9 cellular contexts compared by ENCODE assay signal in genomic region chr1:164774819-164775654, GRCh38.
A peak's percentile ranks its signal among the peaks of the same experiment; 100 is the strongest.
DNase-seq lines count a peak whose midpoint lies in the region; ATAC-seq and TF ChIP-seq lines count a peak whose summit lies in the region.
"Had no signal": no experiment of that assay in that cellular context is flagged by ENCODE, and none has a peak within 500 bp of the region (broad histone marks: within the 10 kb centered on the region; RNA-seq: fewer than 3 reads in every experiment).

No MANE protein-coding gene starts in this region.

- CTCF ChIA-PET in SK-N-SH (lab: Yijun Ruan, JAX) = interaction anchor here (0.6 to 4.9 kb wide), 8 partner anchors 11 to 298 kb away, joined by 3 to 27 read pairs (median 4); no protein-coding TSS in a partner anchor

- peaks cover 27% of the 10 kb centered on the region for H3F3A ChIP-seq in SK-N-SH (replicated peaks; ENCODE audit: insufficient read depth)

- ATAC-seq in GM19467 (IDR thresholded peaks at IDR 0.05; ENCODE audit: unreplicated experiment) = no peak

- POLR2A ChIA-PET in SK-N-SH (lab: Yijun Ruan, JAX) = interaction anchor here (0.7 kb wide), 1 partner anchor 63 kb away, joined by 3 read pairs; no protein-coding TSS in a partner anchor

- H3K4me1 ChIP-seq in SK-N-SH (ENCODE audit: control insufficient read depth in 1 of 2, insufficient read depth in 2 of 2, low read depth in 1 of 2, low read length in 1 of 2) (peaks cover 35 to 46% of the 10 kb centered on the region in 2 experiments), liver (ENCODE audit: control insufficient read depth in 4 of 4, insufficient read depth in 4 of 4, low read length in 3 of 4) (peaks cover 0 to 8% (median 2%) of the 10 kb centered on the region in 4 donors), stomach smooth muscle (ENCODE audit: control insufficient read depth, insufficient read depth, low read length) (peaks cover 63% of the 10 kb centered on the region)

- H2AFZ ChIP-seq in SK-N-SH (ENCODE audit: low read depth) = no peak overlapping the region

- H3K9ac ChIP-seq in SK-N-SH (no peak overlapping the region), liver (ENCODE audit: low read depth in 1 of 2, low read length in 2 of 2) (no peak overlapping the region), stomach smooth muscle (ENCODE audit: low read length in 2 of 2) (peak overlapping the region; percentile 4 to 29)

- H3K9me3 ChIP-seq in SK-N-SH (no peaks in the 10 kb centered on the region), liver (ENCODE audit: control insufficient read depth in 4 of 4, low read length in 3 of 4) (no peaks in the 10 kb centered on the region), stomach smooth muscle (ENCODE audit: control insufficient read depth in 2 of 2, low read length in 2 of 2) (no peaks in the 10 kb centered on the region)

- TF ChIP-seq EP300 in SK-N-SH (IDR thresholded peaks at IDR 0.05; ENCODE audit: borderline replicate concordance in 1 of 2, low read depth in 1 of 2, low read length in 1 of 2) = peak in 1 of 2 experiments; percentile 80; a peak in 2 of 4 replicates

- H3K4me2 ChIP-seq in SK-N-SH = no peak overlapping the region

- H4K20me1 ChIP-seq in SK-N-SH (ENCODE audit: insufficient read depth) = no peaks in the 10 kb centered on the region

- H3K4me3 ChIP-seq in SK-N-SH (ENCODE audit: low read depth in 2 of 2, low read length in 1 of 2) (no peak overlapping the region), liver (ENCODE audit: low read depth in 1 of 3, low read length in 3 of 3) (no peak overlapping the region), stomach smooth muscle (ENCODE audit: low read length in 2 of 2) (peak overlapping the region in 1 of 2 donors; percentile 49)

- H3K9me2 ChIP-seq in SK-N-SH = no peaks in the 10 kb centered on the region

- H3K36me3 ChIP-seq in SK-N-SH (replicated peaks in 1 of 2; ENCODE audit: control insufficient read depth in 1 of 2, insufficient read depth in 2 of 2, low read length in 1 of 2) (no peaks in the 10 kb centered on the region), liver (ENCODE audit: control insufficient read depth in 4 of 4, insufficient read depth in 3 of 4, low read depth in 1 of 4, low read length in 3 of 4) (no peaks in the 10 kb centered on the region), stomach smooth muscle (ENCODE audit: control insufficient read depth in 2 of 2, insufficient read depth in 2 of 2, low read length in 2 of 2) (no peaks in the 10 kb centered on the region)

- H3K27me3 ChIP-seq in SK-N-SH (ENCODE audit: insufficient read depth) = no peaks in the 10 kb centered on the region
- H3K27me3 ChIP-seq in liver (ENCODE audit: control insufficient read depth in 4 of 4, insufficient read depth in 4 of 4, low read length in 3 of 4) = no peaks in the 10 kb centered on the region
- H3K27me3 ChIP-seq in stomach smooth muscle (ENCODE audit: control insufficient read depth in 1 of 2, insufficient read depth in 2 of 2, low read length in 2 of 2) = no peaks in the 10 kb centered on the region

- peak overlapping the region in 1 of 2 experiments; percentile 64; a peak in 2 of 4 replicates for H3K27ac ChIP-seq in SK-N-SH (ENCODE audit: low read depth in 2 of 2, low read length in 1 of 2)
- H3K27ac ChIP-seq in liver (ENCODE audit: low read depth in 1 of 2, low read length in 2 of 2) = no peak overlapping the region
- peak overlapping the region; percentile 58 for H3K27ac ChIP-seq in stomach smooth muscle (ENCODE audit: low read length)

- TF ChIP-seq CTCF in SK-N-SH (IDR thresholded peaks at IDR 0.05) (no peak), liver (IDR thresholded peaks at IDR 0.05; ENCODE audit: low read depth, low read length, missing input control) (no peak)

- DNase-seq in MV-4-11 (lab: John Stamatoyannopoulos, UW) (peak; percentile 82), SK-N-SH (peak; percentile 65), SHP77 (lab: John Stamatoyannopoulos, UW) (no peak), SKM-1 treated with dmso at 0.1 percent for 144 hours (lab: John Stamatoyannopoulos, UW; ENCODE audit: unreplicated experiment) (no peak)
- DNase-seq: GF-D8, SIG-M5 had no signal

- peak; percentile 38 for TF ChIP-seq RAD21 in SK-N-SH (IDR thresholded peaks at IDR 0.05; ENCODE audit: low read length)
- no peak for TF ChIP-seq RAD21 in liver (IDR thresholded peaks at IDR 0.05)

- 77% methylated on average over 16 of the region's 16 CpGs for WGBS in SK-N-SH (ENCODE audit: low lambda C conversion rate)
- WGBS in liver = 52% methylated on average over 16 of the region's 16 CpGs

- no peaks in the 10 kb centered on the region for H3K79me2 ChIP-seq in SK-N-SH (ENCODE audit: insufficient read depth)

TF ChIP-seq in SK-N-SH, 30 proteins besides CTCF, POLR2A, EP300 and RAD21:
- peak; percentile 71 for TF ChIP-seq CHD2 (IDR thresholded peaks at IDR 0.05; ENCODE audit: low read length, partially characterized antibody)
- no peak for TF ChIP-seq TAF1 (IDR thresholded peaks at IDR 0.05; ENCODE audit: borderline replicate concordance, low read depth, low read length)
- TF ChIP-seq MXI1 (IDR thresholded peaks at IDR 0.05; ENCODE audit: low read depth, low read length) = 0 out of 2 replicates have a peak, but pooled peaks have one; percentile 40
- peak; percentile 5; the same call in 1 of the 2 replicates for TF ChIP-seq TCF12 (IDR thresholded peaks at IDR 0.05)
- TF ChIP-seq GATA2 (CRISPR knock-in tag; IDR thresholded peaks at IDR 0.05) = peak; percentile 95
- TF ChIP-seq RCOR1 (IDR thresholded peaks at IDR 0.05; ENCODE audit: low read length) = peak; percentile 79; the same call in 1 of the 2 replicates
- TF ChIP-seq FOXJ3 (CRISPR knock-in tag; IDR thresholded peaks at IDR 0.05) = peak; percentile 91
- TF ChIP-seq SIN3A (IDR thresholded peaks at IDR 0.05; ENCODE audit: borderline replicate concordance, low read depth, low read length) = no peak
TF ChIP-seq in SK-N-SH: peak in this region for 6.

TF ChIP-seq in liver, 16 proteins besides CTCF, POLR2A, EP300 and RAD21:
- TF ChIP-seq REST (IDR thresholded peaks at IDR 0.05) (no peak), HNF4A (conservative IDR thresholded peaks at IDR 0.05) (peak; percentile 45 to 59), NR2F2 (IDR thresholded peaks at IDR 0.05) (peak; percentile 90), YY1 (IDR thresholded peaks at IDR 0.05) (no peak), ATF3 (IDR thresholded peaks at IDR 0.05) (no peak), GABPA (IDR thresholded peaks at IDR 0.05 in 1 of 2, conservative IDR thresholded peaks at IDR 0.05 in 1 of 2) (no peak), FOXA2 (IDR thresholded peaks at IDR 0.05) (no peak)
TF ChIP-seq in liver: peak in this region for 2.

Comparison
In these comparisons a context has a peak if more than half of its experiments do, and no peak if none do; other contexts are left out.
1. DNase-seq: peak in MV-4-11 (single experiment) and SK-N-SH (single experiment); none in SHP77 (0 of 2) and SKM-1 treated with dmso at 0.1 percent for 144 hours (single experiment).
2. H3K9ac ChIP-seq: peak in stomach smooth muscle (2 of 2); none in SK-N-SH (single experiment) and liver (0 of 2).